13 cellular contexts compared by ENCODE assay signal in genomic region chr1:43572551-43572950, GRCh38. TPM values are rescaled to one million over a fixed set of nuclear protein-coding genes. Genes with fewer than 3 reads are reported as not detected.
DNase-seq lines count a peak whose midpoint lies in the region; ATAC-seq and TF ChIP-seq lines count a peak whose summit lies in the region.
"Had no signal": no experiment of that assay in that cellular context is flagged by ENCODE, and none has a peak within 500 bp of the region (broad histone marks: within the 10 kb centered on the region; RNA-seq: fewer than 3 reads in every experiment).

No MANE protein-coding gene starts in this region.

- H4K20me1 ChIP-seq in neural progenitor cell (ENCODE audit: low read depth): peaks cover 63% of the 10 kb centered on the region

- H3K36me3 ChIP-seq in neural progenitor cell: no peaks in the 10 kb centered on the region

- H3F3A ChIP-seq in neural progenitor cell (ENCODE audit: low read depth): peaks cover 13% of the 10 kb centered on the region

- peaks cover 27% of the 10 kb centered on the region for H3K4me1 ChIP-seq in neural progenitor cell

- H3K36me3 Mint-ChIP-seq in neural progenitor cell (peaks cover 36% of the 10 kb centered on the region), type B pancreatic cell (peaks cover 33% of the 10 kb centered on the region)

- H3K27me3 Mint-ChIP-seq in neural progenitor cell (ENCODE audit: insufficient read depth, low read depth): peaks cover 8% of the 10 kb centered on the region
- no peaks in the 10 kb centered on the region for H3K27me3 Mint-ChIP-seq in type B pancreatic cell

- H3K27ac Mint-ChIP-seq in neural progenitor cell: peak overlapping the region; percentile 69
- H3K27ac Mint-ChIP-seq in type B pancreatic cell: peak overlapping the region; percentile 80
- H3K27ac Mint-ChIP-seq: H9 had no signal

- H3K4me3 Mint-ChIP-seq in neural progenitor cell: peak overlapping the region; percentile 24
- no peak overlapping the region for H3K4me3 Mint-ChIP-seq in type B pancreatic cell
- H3K4me3 Mint-ChIP-seq: H9 had no signal

- H3K27ac ChIP-seq in cingulate gyrus (ENCODE audit: low read depth, low read length) (peak overlapping the region; percentile 60), neural progenitor cell (peak overlapping the region; percentile 83)

- H3K9ac ChIP-seq in neural progenitor cell: no peak overlapping the region

- H3K9me3 Mint-ChIP-seq in neural progenitor cell (no peaks in the 10 kb centered on the region), type B pancreatic cell (no peaks in the 10 kb centered on the region)
- H3K9me3 Mint-ChIP-seq: H9 had no signal

- H3K4me1 Mint-ChIP-seq in neural progenitor cell (peaks cover 38% of the 10 kb centered on the region), type B pancreatic cell (ENCODE audit: unreplicated experiment) (peaks cover 36% of the 10 kb centered on the region)

- TF ChIP-seq POLR2A in erythroblast (IDR thresholded peaks at IDR 0.05; ENCODE audit: low read length): no peak

- no peak for TF ChIP-seq CTCF in neural progenitor cell (IDR thresholded peaks at IDR 0.05)
- no peak for TF ChIP-seq CTCF in type B pancreatic cell (conservative IDR thresholded peaks at IDR 0.05)

- H3K27me3 ChIP-seq in neural progenitor cell: no peaks in the 10 kb centered on the region

- H3K4me3 ChIP-seq in neural progenitor cell: peak overlapping the region; percentile 21
- H3K4me3 ChIP-seq: K562 had no signal

- DNase-seq in DMS79 (lab: John Stamatoyannopoulos, UW): peak; percentile 48
- DNase-seq in neural progenitor cell (ENCODE audit: low spot score): peak; percentile 74
- DNase-seq in type B pancreatic cell (ENCODE audit: extremely low spot score, unreplicated experiment): no peak
- no peak for DNase-seq in erythroblast (lab: John Stamatoyannopoulos, UW)
- no peak for DNase-seq in RPMI8226
- DNase-seq: DMS 273 treated with DMSO at 0.1 percent for 48 hours, H9, NCI-H187, NCI-H345, NCI-H526 had no signal

- no peak for ATAC-seq in GM19395 (IDR thresholded peaks at IDR 0.05; ENCODE audit: unreplicated experiment)
- ATAC-seq: K562 had no signal

- peak overlapping the region; percentile 71 for H3K4me2 ChIP-seq in neural progenitor cell

- H3K79me2 ChIP-seq in neural progenitor cell (ENCODE audit: low read depth): no peaks in the 10 kb centered on the region

- H3K9me3 ChIP-seq in neural progenitor cell (ENCODE audit: low read depth): no peaks in the 10 kb centered on the region

- H2AFZ ChIP-seq in neural progenitor cell (replicated peaks): no peak overlapping the region

RNA-seq across cellular contexts. Expression of gene PTPRF, which starts 41.9 kb away (rescaled TPM):
- total RNA-seq in neural progenitor cell (ENCODE audit: low replicate concordance): 71.1 and 119 TPM in 2 replicates
- total RNA-seq in type B pancreatic cell (ENCODE audit: low replicate concordance): 260 and 507 TPM in 2 replicates

Comparison
In these comparisons a context has a peak if more than half of its experiments do, and no peak if none do; other contexts are left out.
1. DNase-seq: peak in DMS79 (single experiment) and neural progenitor cell (single experiment); none in type B pancreatic cell (single experiment), erythroblast (0 of 2) and RPMI8226 (single experiment).